In the genomic region with DNA sequence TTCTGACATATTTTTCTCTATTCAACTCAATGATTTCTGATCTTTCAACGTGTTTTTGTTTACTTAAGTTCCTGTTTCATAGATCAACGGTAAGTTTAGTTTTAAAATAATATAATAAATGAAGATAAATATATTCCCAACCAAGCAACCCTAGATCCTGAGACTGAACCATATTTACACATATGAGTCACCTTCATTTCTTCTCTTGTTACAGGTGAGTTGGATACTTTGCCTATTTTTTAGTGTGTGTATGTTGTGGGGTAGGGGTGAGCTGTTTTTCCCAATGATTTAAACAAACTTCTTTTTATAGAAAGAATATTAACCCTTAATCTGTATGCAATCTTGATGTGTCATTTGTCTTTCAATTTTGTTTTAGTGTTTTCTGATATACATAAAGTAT, we compare ENCODE assay signal across 9 cellular contexts.
"Had no signal": no experiment of that assay in that cellular context is flagged by ENCODE, and none has a peak within 500 bp of the region (broad histone marks: within the 10 kb centered on the region; RNA-seq: fewer than 3 reads in every experiment).

No MANE protein-coding gene starts in this region.

- ATAC-seq: HCT116, HepG2 had no signal

- H3K4me1 ChIP-seq: HAP-1 had no signal

- DNase-seq: GM23248, GOT3, H7, HFFc6, KBM-7 had no signal

- H2AFZ ChIP-seq: GM23248 had no signal

- H3K9ac ChIP-seq: GM23248 had no signal

- H3K27ac ChIP-seq: GM23248, HL-60 had no signal

- H3K36me3 ChIP-seq: HAP-1 had no signal

- H3K4me3 ChIP-seq: GM23248, HAP-1 had no signal

- H3K9me3 ChIP-seq: HAP-1 had no signal

- FAIRE-seq: HepG2 had no signal
